ENCODE assay signal across 8 cellular contexts in genomic region chr12:22409071-22409951, GRCh38.
A peak's percentile ranks its signal among the peaks of the same experiment; 100 is the strongest.
DNase-seq lines count a peak whose midpoint lies in the region; ATAC-seq and FAIRE-seq lines count a peak whose summit lies in the region.

No MANE protein-coding gene starts in this region.

- POLR2A ChIA-PET in CD8-positive, alpha-beta memory T cell (lab: Charles Lee) = interaction anchor here (0.8 to 4.3 kb wide), 8 partner anchors 9 to 752 kb away, joined by 3 to 57 read pairs (median 5); partner anchors contain the start of genes LDHB and ST8SIA1

- H3K36me3 Mint-ChIP-seq in CD8-positive, alpha-beta memory T cell = peaks cover 0 to 4% (median 4%) of the 10 kb centered on the region in 3 donors
- H3K36me3 Mint-ChIP-seq in activated naive CD8-positive, alpha-beta T cell treated with anti-CD3 and anti-CD28 coated beads for 36 hours = no peaks in the 10 kb centered on the region

- H3K27me3 ChIP-seq in CD8-positive, alpha-beta memory T cell (ENCODE audit: insufficient read depth, low read length, poor library complexity, severe bottlenecking) = no peaks in the 10 kb centered on the region
- no peaks in the 10 kb centered on the region for H3K27me3 ChIP-seq in small intestine (ENCODE audit: control insufficient read depth in 2 of 2, insufficient read depth in 2 of 2, low read length in 2 of 2)

- H3K4me3 ChIP-seq in CD8-positive, alpha-beta memory T cell (ENCODE audit: low read length) = peak overlapping the region; percentile 52
- H3K4me3 ChIP-seq in small intestine (ENCODE audit: low read depth in 1 of 2, low read length in 2 of 2) = no peak overlapping the region

- H3K27ac Mint-ChIP-seq in CD8-positive, alpha-beta memory T cell = peak overlapping the region; percentile 91 to 99 (median 96)
- peak overlapping the region; percentile 74 for H3K27ac Mint-ChIP-seq in activated naive CD8-positive, alpha-beta T cell treated with anti-CD3 and anti-CD28 coated beads for 36 hours

- no peaks in the 10 kb centered on the region for H3K9me3 Mint-ChIP-seq in CD8-positive, alpha-beta memory T cell
- no peaks in the 10 kb centered on the region for H3K9me3 Mint-ChIP-seq in activated naive CD8-positive, alpha-beta T cell treated with anti-CD3 and anti-CD28 coated beads for 36 hours

- FAIRE-seq in small intestine (lab: Jason Lieb, UNC) = no peak

- peaks cover 8% of the 10 kb centered on the region for H3K4me1 ChIP-seq in CD8-positive, alpha-beta memory T cell (ENCODE audit: insufficient read depth, low read length)
- H3K4me1 ChIP-seq in small intestine (ENCODE audit: control insufficient read depth in 2 of 2, insufficient read depth in 1 of 2, low read depth in 1 of 2, low read length in 1 of 2) = no peaks in the 10 kb centered on the region

- ATAC-seq in GM19455 (IDR thresholded peaks at IDR 0.05; ENCODE audit: unreplicated experiment) (peak; percentile 72), HG03439 (IDR thresholded peaks at IDR 0.05; ENCODE audit: unreplicated experiment) (peak; percentile 98)

- peak overlapping the region; percentile 83 to 96 (median 87) for H3K4me3 Mint-ChIP-seq in CD8-positive, alpha-beta memory T cell
- peak overlapping the region; percentile 4 for H3K4me3 Mint-ChIP-seq in activated naive CD8-positive, alpha-beta T cell treated with anti-CD3 and anti-CD28 coated beads for 36 hours

- H3K4me1 Mint-ChIP-seq in CD8-positive, alpha-beta memory T cell = peaks cover 56 to 65% (median 65%) of the 10 kb centered on the region in 3 donors
- peaks cover 18% of the 10 kb centered on the region for H3K4me1 Mint-ChIP-seq in activated naive CD8-positive, alpha-beta T cell treated with anti-CD3 and anti-CD28 coated beads for 36 hours

- 56 to 70% (median 60%) methylated on average over 14 of the region's 14 CpGs for WGBS in small intestine, 3 donors

- H3K36me3 ChIP-seq in CD8-positive, alpha-beta memory T cell (ENCODE audit: insufficient read depth, low read length) = no peaks in the 10 kb centered on the region
- H3K36me3 ChIP-seq in small intestine (ENCODE audit: control insufficient read depth in 2 of 2, insufficient read depth in 2 of 2, low read length in 2 of 2) = no peaks in the 10 kb centered on the region

- H3K9me3 ChIP-seq in CD8-positive, alpha-beta memory T cell (ENCODE audit: low read length) = no peaks in the 10 kb centered on the region
- H3K9me3 ChIP-seq in small intestine (ENCODE audit: control insufficient read depth, low read depth) = no peaks in the 10 kb centered on the region

- H3K27ac ChIP-seq in CD8-positive, alpha-beta memory T cell (ENCODE audit: low read depth, low read length) = peak overlapping the region; percentile 86
- H3K27ac ChIP-seq in small intestine (ENCODE audit: low read depth in 1 of 2, low read length in 1 of 2) = peak overlapping the region; percentile 64 to 65

- CTCF ChIA-PET in CD8-positive, alpha-beta memory T cell (lab: Charles Lee) = interaction anchor here (0.7 to 4.2 kb wide), 11 partner anchors 11 to 729 kb away, joined by 3 to 41 read pairs (median 7); partner anchors contain the start of gene ST8SIA1

- peak in 4 of 5 donors; percentile 32 to 86 (median 61) for DNase-seq in CD8-positive, alpha-beta memory T cell
- peak; percentile 36 for DNase-seq in activated naive CD8-positive, alpha-beta T cell treated with anti-CD3 and anti-CD28 coated beads for 36 hours
- DNase-seq in small intestine = peak; percentile 55
- DNase-seq in HuH-7 (ENCODE audit: low spot score) = no peak
- no peak for DNase-seq in mucosa of gallbladder (ENCODE audit: low spot score)
- no peak for DNase-seq in inferior parietal cortex (ENCODE audit: extremely low spot score)

- no peaks in the 10 kb centered on the region for H3K27me3 Mint-ChIP-seq in CD8-positive, alpha-beta memory T cell
- no peaks in the 10 kb centered on the region for H3K27me3 Mint-ChIP-seq in activated naive CD8-positive, alpha-beta T cell treated with anti-CD3 and anti-CD28 coated beads for 36 hours

Comparison
In these comparisons a context has a peak if more than half of its experiments do, and no peak if none do; other contexts are left out.
1. DNase-seq: peak in CD8-positive, alpha-beta memory T cell (4 of 5), activated naive CD8-positive, alpha-beta T cell treated with anti-CD3 and anti-CD28 coated beads for 36 hours (single experiment) and small intestine (single experiment); none in HuH-7 (single experiment), mucosa of gallbladder (single experiment) and inferior parietal cortex (single experiment).